In the genomic region with DNA sequence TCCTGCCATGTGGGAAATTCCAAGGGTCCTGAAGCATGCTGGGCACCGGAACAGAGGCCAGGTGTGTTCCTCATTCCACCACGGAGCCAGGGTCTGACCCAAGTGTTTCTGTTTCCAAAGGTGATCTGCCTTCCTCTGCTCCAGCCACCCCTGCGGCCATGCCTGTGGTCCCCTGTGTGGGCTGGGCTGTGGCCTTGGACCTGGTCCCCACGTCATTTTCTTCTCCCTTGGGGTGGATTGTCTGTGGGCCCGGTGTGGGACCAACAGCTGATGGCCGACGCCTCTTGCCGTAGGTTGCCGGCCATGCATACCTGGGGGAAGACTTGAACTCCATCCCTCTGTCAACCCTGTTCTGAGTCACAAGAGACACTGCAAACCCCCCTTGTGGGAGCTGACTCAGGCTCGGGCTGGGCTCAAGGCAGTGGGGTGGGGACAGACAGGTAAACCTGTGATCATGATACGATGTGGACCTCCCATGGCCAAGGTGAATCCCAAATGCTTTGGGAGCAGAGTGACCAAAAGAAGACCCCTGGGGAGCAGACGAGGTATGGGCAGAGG, we compare ENCODE assay signal across 7 cellular contexts. TPM values are rescaled to one million over a fixed set of nuclear protein-coding genes. Genes with fewer than 3 reads are reported as not detected.
DNase-seq lines count a peak whose midpoint lies in the region; ATAC-seq and TF ChIP-seq lines count a peak whose summit lies in the region.

No MANE protein-coding gene starts in this region.

- H3K4me1 ChIP-seq in foreskin keratinocyte (peaks cover 19% of the 10 kb centered on the region), gastrocnemius medialis (peaks cover 43% of the 10 kb centered on the region in 2 donors), tibial nerve (peaks cover 0 to 35% (median 4%) of the 10 kb centered on the region in 4 donors), SK-N-SH (ENCODE audit: control insufficient read depth in 1 of 2, insufficient read depth in 2 of 2, low read depth in 1 of 2, low read length in 1 of 2) (peaks cover 0 to 13% of the 10 kb centered on the region in 2 experiments; a peak in 2 of 4 replicates)

- TF ChIP-seq CTCF in foreskin keratinocyte (conservative IDR thresholded peaks at IDR 0.05): no peak
- TF ChIP-seq CTCF in gastrocnemius medialis (IDR thresholded peaks at IDR 0.05 in 4 of 5, conservative IDR thresholded peaks at IDR 0.05 in 1 of 5): no peak
- TF ChIP-seq CTCF in tibial nerve (IDR thresholded peaks at IDR 0.05): no peak
- no peak for TF ChIP-seq CTCF in SK-N-SH (IDR thresholded peaks at IDR 0.05)

- peaks cover 7% of the 10 kb centered on the region for H3F3A ChIP-seq in SK-N-SH (replicated peaks; ENCODE audit: insufficient read depth)

- TF ChIP-seq RAD21 in SK-N-SH (IDR thresholded peaks at IDR 0.05; ENCODE audit: low read length): no peak

- no peak overlapping the region for H3K4me3 ChIP-seq in gastrocnemius medialis
- no peak overlapping the region for H3K4me3 ChIP-seq in tibial nerve
- no peak overlapping the region for H3K4me3 ChIP-seq in SK-N-SH (ENCODE audit: low read depth in 2 of 2, low read length in 1 of 2)

- no peak overlapping the region for H3K9ac ChIP-seq in SK-N-SH

- H3K27me3 ChIP-seq in foreskin keratinocyte (no peaks in the 10 kb centered on the region), gastrocnemius medialis (no peaks in the 10 kb centered on the region), tibial nerve (no peaks in the 10 kb centered on the region), SK-N-SH (ENCODE audit: insufficient read depth) (no peaks in the 10 kb centered on the region)

- intact Hi-C loops in gastrocnemius medialis (cut with DNase I; ENCODE audit: low total_unique reads): loop anchor here (5.0 kb wide), 1 partner anchor 33 kb away; the partner anchor contains the start of gene ATP11A

- in situ Hi-C loops in gastrocnemius medialis (cut with MboI; ENCODE audit: low sequenced_read_pairs in 4 of 4): no loop called here

- POLR2A ChIA-PET in SK-N-SH (lab: Yijun Ruan, JAX): no interaction called here

- H3K36me3 ChIP-seq in gastrocnemius medialis: no peaks in the 10 kb centered on the region
- H3K36me3 ChIP-seq in tibial nerve: peaks cover 0 to 9% (median 0%) of the 10 kb centered on the region in 3 donors
- no peaks in the 10 kb centered on the region for H3K36me3 ChIP-seq in SK-N-SH (replicated peaks in 1 of 2; ENCODE audit: control insufficient read depth in 1 of 2, insufficient read depth in 2 of 2, low read length in 1 of 2)

- ATAC-seq in GM18505 (IDR thresholded peaks at IDR 0.05; ENCODE audit: unreplicated experiment): peak; percentile 16
- ATAC-seq in foreskin keratinocyte: peak; percentile 57
- ATAC-seq in gastrocnemius medialis: no peak

- 90 to 93% methylated on average over 12 of the region's 12 CpGs for WGBS in tibial nerve, 2 donors
- 93% methylated on average over 6 of the region's 12 CpGs for whole genome bisulfite sequencing in SK-N-SH (ENCODE audit: low lambda C conversion rate)

- H2AFZ ChIP-seq in SK-N-SH (ENCODE audit: low read depth): no peak overlapping the region

- H3K9me2 ChIP-seq in SK-N-SH: no peaks in the 10 kb centered on the region

- H3K4me2 ChIP-seq in SK-N-SH: no peak overlapping the region

- DNase-seq in LoVo (ENCODE audit: low spot score) (peak; percentile 3), foreskin keratinocyte (peak in 1 of 2 donors; percentile 37), gastrocnemius medialis (no peak), tibial nerve (ENCODE audit: low spot score in 2 of 2) (no peak), SIG-M5 (lab: John Stamatoyannopoulos, UW) (no peak), SK-N-SH (no peak)

- H4K20me1 ChIP-seq in SK-N-SH (ENCODE audit: insufficient read depth): no peaks in the 10 kb centered on the region

- CTCF ChIA-PET in SK-N-SH (lab: Yijun Ruan, JAX): interaction anchor here (1.5 kb wide), 1 partner anchor 9 kb away, joined by 3 read pairs; no protein-coding TSS in a partner anchor

- H3K9me3 ChIP-seq in gastrocnemius medialis (no peaks in the 10 kb centered on the region), tibial nerve (no peaks in the 10 kb centered on the region), SK-N-SH (no peaks in the 10 kb centered on the region)

- no peaks in the 10 kb centered on the region for H3K79me2 ChIP-seq in SK-N-SH (ENCODE audit: insufficient read depth)

- TF ChIP-seq EP300 in tibial nerve (IDR thresholded peaks at IDR 0.05) (no peak), SK-N-SH (IDR thresholded peaks at IDR 0.05; ENCODE audit: borderline replicate concordance in 1 of 2, low read depth in 1 of 2, low read length in 1 of 2) (no peak)

- H3K27ac ChIP-seq in foreskin keratinocyte (no peak overlapping the region), gastrocnemius medialis (peak overlapping the region; percentile 76 to 89 (median 82)), tibial nerve (no peak overlapping the region), SK-N-SH (ENCODE audit: low read depth in 2 of 2, low read length in 1 of 2) (no peak overlapping the region)

- TF ChIP-seq POLR2A in GM18505 (IDR thresholded peaks at IDR 0.05; ENCODE audit: borderline replicate concordance, extremely low read depth, insufficient read depth, insufficient read length) (no peak), gastrocnemius medialis (IDR thresholded peaks at IDR 0.05) (no peak), tibial nerve (IDR thresholded peaks at IDR 0.05) (no peak)

TF ChIP-seq in SK-N-SH, 30 proteins besides CTCF, POLR2A, EP300 and RAD21 (continues in another document):
- TF ChIP-seq NRF1 (IDR thresholded peaks at IDR 0.05; ENCODE audit: low read depth, low read length) (no peak), MAX (IDR thresholded peaks at IDR 0.05; ENCODE audit: low read depth) (no peak), CHD2 (IDR thresholded peaks at IDR 0.05; ENCODE audit: low read length, partially characterized antibody) (no peak), MEF2A (IDR thresholded peaks at IDR 0.05; ENCODE audit: borderline replicate concordance, low read depth) (no peak), SMC3 (IDR thresholded peaks at IDR 0.05; ENCODE audit: low read depth, low read length) (no peak), FOXJ3 (CRISPR knock-in tag; IDR thresholded peaks at IDR 0.05) (no peak), EZH2phosphoT487 (IDR thresholded peaks at IDR 0.05; ENCODE audit: borderline replicate concordance, low read depth) (no peak), ELF1 (IDR thresholded peaks at IDR 0.05) (no peak), RCOR1 (IDR thresholded peaks at IDR 0.05; ENCODE audit: low read length) (no peak), FOXM1 (IDR thresholded peaks at IDR 0.05; ENCODE audit: low read depth) (no peak), TEAD4 (IDR thresholded peaks at IDR 0.05; ENCODE audit: borderline replicate concordance, insufficient read depth) (no peak), RFX5 (IDR thresholded peaks at IDR 0.05; ENCODE audit: low read length) (no peak), USF1 (IDR thresholded peaks at IDR 0.05; ENCODE audit: borderline replicate concordance, low read depth) (no peak), ZBTB33 (IDR thresholded peaks at IDR 0.05; ENCODE audit: borderline replicate concordance, low read depth) (no peak), FOSL2 (IDR thresholded peaks at IDR 0.05; ENCODE audit: borderline replicate concordance, low read depth) (no peak)
- TF ChIP-seq, protein P1, sequence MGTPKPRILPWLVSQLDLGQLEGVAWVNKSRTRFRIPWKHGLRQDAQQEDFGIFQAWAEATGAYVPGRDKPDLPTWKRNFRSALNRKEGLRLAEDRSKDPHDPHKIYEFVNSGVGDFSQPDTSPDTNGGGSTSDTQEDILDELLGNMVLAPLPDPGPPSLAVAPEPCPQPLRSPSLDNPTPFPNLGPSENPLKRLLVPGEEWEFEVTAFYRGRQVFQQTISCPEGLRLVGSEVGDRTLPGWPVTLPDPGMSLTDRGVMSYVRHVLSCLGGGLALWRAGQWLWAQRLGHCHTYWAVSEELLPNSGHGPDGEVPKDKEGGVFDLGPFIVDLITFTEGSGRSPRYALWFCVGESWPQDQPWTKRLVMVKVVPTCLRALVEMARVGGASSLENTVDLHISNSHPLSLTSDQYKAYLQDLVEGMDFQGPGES (IDR thresholded peaks at IDR 0.05; ENCODE audit: low read depth, low read length): no peak

RNA-seq across cellular contexts. Expression of gene ATP11A, which starts 35.0 kb away (rescaled TPM):
- 11.7 and 13.4 TPM in 2 replicates for total RNA-seq in foreskin keratinocyte
- polyA plus RNA-seq in foreskin keratinocyte: 2.5 and 2.6 TPM in 2 replicates
- 10 to 100 TPM; 10.0 to 14.2 (median 12.6) TPM for total RNA-seq in gastrocnemius medialis
- total RNA-seq in tibial nerve: 10 to 100 TPM; 24.7 to 61.5 (median 35.0) TPM
- 2.9 and 4.1 TPM in 2 replicates for polyA plus RNA-seq in SK-N-SH (2012; rRNA removed)
- polyA plus RNA-seq in SK-N-SH (2012; cell fraction: cytosol; rRNA removed): 3.0 and 3.8 TPM in 2 replicates
- 11.6 and 12.7 TPM in 2 replicates for polyA plus RNA-seq in SK-N-SH (2012; cell fraction: nucleus; rRNA removed)

Comparison
In these comparisons a context has a peak if more than half of its experiments do, and no peak if none do; other contexts are left out.
1. ATAC-seq: peak in GM18505 (single experiment) and foreskin keratinocyte (single experiment); none in gastrocnemius medialis (0 of 2).
2. H3K27ac ChIP-seq: peak in gastrocnemius medialis (4 of 4); none in foreskin keratinocyte (single experiment), tibial nerve (0 of 4) and SK-N-SH (0 of 2).